Comparison of ENCODE assay signal across 8 cellular contexts in genomic region chr4:79042079-79042674, GRCh38.
A peak's percentile ranks its signal among the peaks of the same experiment; 100 is the strongest.
DNase-seq lines count a peak whose midpoint lies in the region; ATAC-seq and TF ChIP-seq lines count a peak whose summit lies in the region.

No MANE protein-coding gene starts in this region.

- peak; percentile 7 for DNase-seq in activated naive CD4-positive, alpha-beta T cell treated with anti-CD3 and anti-CD28 coated beads for 36 hours
- no peak for DNase-seq in activated naive CD4-positive, alpha-beta T cell (lab: John Stamatoyannopoulos, UW)
- DNase-seq in NCI-H460 (ENCODE audit: extremely low read depth, low read depth): peak; percentile 16
- DNase-seq in dorsolateral prefrontal cortex: peak in 1 of 10 donors; percentile 26
- DNase-seq in neural crest cell (ENCODE audit: low read depth, low spot score): no peak
- no peak for DNase-seq in stimulated activated effector memory CD8-positive, alpha-beta T cell treated with anti-CD3 and anti-CD28 coated beads, Interleukin-12 subunit alpha, Interleukin-12 subunit beta, amount 100 ng/mL, for 72 hours (ENCODE audit: low spot score in 2 of 2)

- H3K27me3 ChIP-seq in dorsolateral prefrontal cortex: no peaks in the 10 kb centered on the region

- H3K27ac Mint-ChIP-seq in activated naive CD4-positive, alpha-beta T cell treated with anti-CD3 and anti-CD28 coated beads for 36 hours: no peak overlapping the region
- H3K27ac Mint-ChIP-seq in neural crest cell (ENCODE audit: unreplicated experiment): no peak overlapping the region
- H3K27ac Mint-ChIP-seq in stimulated activated effector memory CD8-positive, alpha-beta T cell treated with anti-CD3 and anti-CD28 coated beads, Interleukin-12 subunit alpha, Interleukin-12 subunit beta, amount 100 ng/mL, for 72 hours: no peak overlapping the region

- CTCF ChIA-PET in activated naive CD4-positive, alpha-beta T cell treated with anti-CD3 and anti-CD28 coated beads for 36 hours (lab: Charles Lee): interaction anchor here (0.5 to 1.0 kb wide), 3 partner anchors 13 to 466 kb away, joined by 3 read pairs; no protein-coding TSS in a partner anchor

- no peaks in the 10 kb centered on the region for H3K27me3 Mint-ChIP-seq in activated naive CD4-positive, alpha-beta T cell treated with anti-CD3 and anti-CD28 coated beads for 36 hours (ENCODE audit: low read depth)
- H3K27me3 Mint-ChIP-seq in neural crest cell (ENCODE audit: low read depth): no peaks in the 10 kb centered on the region

- H3K9me3 Mint-ChIP-seq in activated naive CD4-positive, alpha-beta T cell treated with anti-CD3 and anti-CD28 coated beads for 36 hours: no peaks in the 10 kb centered on the region
- no peaks in the 10 kb centered on the region for H3K9me3 Mint-ChIP-seq in neural crest cell
- no peaks in the 10 kb centered on the region for H3K9me3 Mint-ChIP-seq in stimulated activated effector memory CD8-positive, alpha-beta T cell treated with anti-CD3 and anti-CD28 coated beads, Interleukin-12 subunit alpha, Interleukin-12 subunit beta, amount 100 ng/mL, for 72 hours

- ATAC-seq in stimulated activated effector memory CD8-positive, alpha-beta T cell treated with anti-CD3 and anti-CD28 coated beads, Interleukin-12 subunit alpha, Interleukin-12 subunit beta, amount 100 ng/mL, for 72 hours: no peak
- no peak for ATAC-seq in HG02840 (IDR thresholded peaks at IDR 0.05; ENCODE audit: low FRiP score, unreplicated experiment)
- no peak for ATAC-seq in HG02798 (IDR thresholded peaks at IDR 0.05; ENCODE audit: poor library complexity, unreplicated experiment)

- no peak overlapping the region for H3K4me3 Mint-ChIP-seq in activated naive CD4-positive, alpha-beta T cell treated with anti-CD3 and anti-CD28 coated beads for 36 hours
- no peak overlapping the region for H3K4me3 Mint-ChIP-seq in neural crest cell
- H3K4me3 Mint-ChIP-seq in stimulated activated effector memory CD8-positive, alpha-beta T cell treated with anti-CD3 and anti-CD28 coated beads, Interleukin-12 subunit alpha, Interleukin-12 subunit beta, amount 100 ng/mL, for 72 hours: no peak overlapping the region

- TF ChIP-seq CTCF in dorsolateral prefrontal cortex (IDR thresholded peaks at IDR 0.05 in 54 of 56, conservative IDR thresholded peaks at IDR 0.05 in 2 of 56; ENCODE audit: low read depth in 1 of 56, partially characterized antibody in 56 of 56) (peak in 53 of 56 donors; percentile 30 to 70 (median 48)), neural crest cell (conservative IDR thresholded peaks at IDR 0.05) (peak; percentile 76)

- intact Hi-C loops in activated naive CD4-positive, alpha-beta T cell treated with anti-CD3 and anti-CD28 coated beads for 36 hours (cut with micrococcal nuclease): loop anchor here (1.0 kb wide), 2 partner anchors 534 to 1173 kb away; no protein-coding TSS in a partner anchor
- intact Hi-C loops in dorsolateral prefrontal cortex (cut with DNase I): loop anchor here in 1 of 2 donors (10.0 kb wide), 2 partner anchors 533 to 1163 kb away; no protein-coding TSS in a partner anchor

- H3K27ac ChIP-seq in dorsolateral prefrontal cortex: no peak overlapping the region

- no peaks in the 10 kb centered on the region for H3K4me1 Mint-ChIP-seq in activated naive CD4-positive, alpha-beta T cell treated with anti-CD3 and anti-CD28 coated beads for 36 hours (ENCODE audit: low read depth)
- peaks cover 15% of the 10 kb centered on the region for H3K4me1 Mint-ChIP-seq in neural crest cell
- no peaks in the 10 kb centered on the region for H3K4me1 Mint-ChIP-seq in stimulated activated effector memory CD8-positive, alpha-beta T cell treated with anti-CD3 and anti-CD28 coated beads, Interleukin-12 subunit alpha, Interleukin-12 subunit beta, amount 100 ng/mL, for 72 hours

- H3K36me3 Mint-ChIP-seq in activated naive CD4-positive, alpha-beta T cell treated with anti-CD3 and anti-CD28 coated beads for 36 hours (ENCODE audit: low read depth): no peaks in the 10 kb centered on the region
- H3K36me3 Mint-ChIP-seq in neural crest cell (ENCODE audit: low read depth): no peaks in the 10 kb centered on the region
- no peaks in the 10 kb centered on the region for H3K36me3 Mint-ChIP-seq in stimulated activated effector memory CD8-positive, alpha-beta T cell treated with anti-CD3 and anti-CD28 coated beads, Interleukin-12 subunit alpha, Interleukin-12 subunit beta, amount 100 ng/mL, for 72 hours

- no peak overlapping the region for H3K4me3 ChIP-seq in dorsolateral prefrontal cortex

Comparison
In these comparisons a context has a peak if more than half of its experiments do, and no peak if none do; other contexts are left out.
1. DNase-seq: peak in activated naive CD4-positive, alpha-beta T cell treated with anti-CD3 and anti-CD28 coated beads for 36 hours (single experiment) and NCI-H460 (single experiment); none in activated naive CD4-positive, alpha-beta T cell (0 of 4), neural crest cell (single experiment) and stimulated activated effector memory CD8-positive, alpha-beta T cell treated with anti-CD3 and anti-CD28 coated beads, Interleukin-12 subunit alpha, Interleukin-12 subunit beta, amount 100 ng/mL, for 72 hours (0 of 2).